In genomic region chr17:82021728-82022309, GRCh38 we compare ENCODE assay signal across 8 cellular contexts.
DNase-seq lines count a peak whose midpoint lies in the region; ATAC-seq and TF ChIP-seq lines count a peak whose summit lies in the region.

No MANE protein-coding gene starts in this region.

- no peak for TF ChIP-seq CTCF in WI38 (IDR thresholded peaks at IDR 0.05; ENCODE audit: low read depth, low read length)

- H3K36me3 ChIP-seq in iPS-18a (ENCODE audit: control insufficient read depth, low read depth, low read length) (peaks cover 6% of the 10 kb centered on the region), stomach smooth muscle (ENCODE audit: control insufficient read depth in 2 of 2, insufficient read depth in 2 of 2, low read length in 2 of 2) (peaks cover 3 to 5% of the 10 kb centered on the region in 2 donors)

- H3K27ac ChIP-seq in iPS-18a (ENCODE audit: low read length) = no peak overlapping the region
- H3K27ac ChIP-seq in stomach smooth muscle (ENCODE audit: low read length) = no peak overlapping the region

- H3K4me3 ChIP-seq in WI38 (ENCODE audit: low read depth, low read length) (peak overlapping the region; percentile 85), iPS-18a (ENCODE audit: low read length) (peak overlapping the region; percentile 90), stomach smooth muscle (ENCODE audit: low read length in 2 of 2) (peak overlapping the region; percentile 66 to 85)

- H3K4me1 ChIP-seq in iPS-18a (ENCODE audit: control insufficient read depth, low read depth, low read length) (peaks cover 5% of the 10 kb centered on the region), stomach smooth muscle (ENCODE audit: control insufficient read depth, insufficient read depth, low read length) (peaks cover 37% of the 10 kb centered on the region)

- H3K27me3 ChIP-seq in iPS-18a (ENCODE audit: control insufficient read depth, insufficient read depth, low read length) = no peaks in the 10 kb centered on the region
- no peaks in the 10 kb centered on the region for H3K27me3 ChIP-seq in stomach smooth muscle (ENCODE audit: control insufficient read depth in 1 of 2, insufficient read depth in 2 of 2, low read length in 2 of 2)

- DNase-seq in activated CD8-positive, alpha-beta memory T cell treated with anti-CD3 and anti-CD28 coated beads for 24 hours = peak; percentile 71
- no peak for DNase-seq in activated CD8-positive, alpha-beta memory T cell treated with anti-CD3 and anti-CD28 coated beads, Interleukin-2, amount 50 U/mL, for 4 hours
- no peak for DNase-seq in COLO829 (ENCODE audit: low spot score)
- no peak for DNase-seq in activated effector memory CD4-positive, alpha-beta T cell treated with anti-CD3 and anti-CD28 coated beads, Interleukin-2, amount 50 U/mL, for 16 hours

- H3K9me3 ChIP-seq in iPS-18a (ENCODE audit: control insufficient read depth, low read depth, low read length) (no peaks in the 10 kb centered on the region), stomach smooth muscle (ENCODE audit: control insufficient read depth in 2 of 2, low read length in 2 of 2) (no peaks in the 10 kb centered on the region)

- ATAC-seq in HG03045 (IDR thresholded peaks at IDR 0.05; ENCODE audit: unreplicated experiment) = no peak

- H3K9ac ChIP-seq in iPS-18a (ENCODE audit: low read length) = peak overlapping the region; percentile 84
- peak overlapping the region; percentile 80 to 83 for H3K9ac ChIP-seq in stomach smooth muscle (ENCODE audit: low read length in 2 of 2)
